8 cellular contexts compared by ENCODE assay signal in genomic region chr5:109409844-109410388, GRCh38. TPM values are rescaled to one million over a fixed set of nuclear protein-coding genes. Genes with fewer than 3 reads are reported as not detected.
A peak's percentile ranks its signal among the peaks of the same experiment; 100 is the strongest.
DNase-seq lines count a peak whose midpoint lies in the region; ATAC-seq and TF ChIP-seq lines count a peak whose summit lies in the region.

PJA2 (minus strand) TSS chr5:109409974; CDS start chr5:109383433, 26,541 bp downstream.

- intact Hi-C loops in activated CD4-positive, alpha-beta T cell treated with anti-CD3 and anti-CD28 coated beads, Interleukin-2, amount 10 ng/mL, durations not matched to agents 24 days and 14 days (cut with micrococcal nuclease): loop anchor here (1.0 to 5.0 kb wide), 7 partner anchors 47 to 1342 kb away; partner anchors contain the start of genes FBXL17, MAN2A1 and SLC25A46
- intact Hi-C loops in colonic mucosa (cut with DNase I): no loop called here

- H3K4me3 ChIP-seq in BE2C (ENCODE audit: low read depth, low read length): peak within 1 kb of the TSS; percentile 91
- peak within 1 kb of the TSS; percentile 57 for H3K4me3 ChIP-seq in colonic mucosa

- DNase-seq in BE2C (peak; percentile 99), NCI-H526 treated with DMSO at 0.1 percent for 48 hours (lab: John Stamatoyannopoulos, UW) (peak; percentile 93), colonic mucosa (peak; percentile 98), kidney tubule cell (ENCODE audit: low spot score) (peak; percentile 100)
- DNase-seq in activated CD4-positive, alpha-beta T cell treated with anti-CD3 and anti-CD28 coated beads, Interleukin-2, amount 10 ng/mL, durations not matched to agents 24 days and 14 days: peak; percentile 99
- peak; percentile 84 to 95 (median 92) for DNase-seq in stimulated activated CD4-positive, alpha-beta T cell treated with anti-CD3 and anti-CD28 coated beads, Interleukin-1b, Interleukin-23, amount 100 ng/mL, for 24 hours (ENCODE audit: low read depth in 4 of 4, low spot score in 1 of 4)

- peak within 1 kb of the TSS; percentile 96 to 99 for H3K9ac ChIP-seq in colonic mucosa (ENCODE audit: low read depth in 2 of 2, low read length in 2 of 2)

- H3K4me1 Mint-ChIP-seq in activated CD4-positive, alpha-beta T cell treated with anti-CD3 and anti-CD28 coated beads, Interleukin-2, amount 10 ng/mL, durations not matched to agents 24 days and 14 days: peaks cover 42% of the 10 kb centered on the region

- ATAC-seq in GM19324 (IDR thresholded peaks at IDR 0.05; ENCODE audit: low FRiP score, unreplicated experiment) (peak; percentile 88), HG03469 (IDR thresholded peaks at IDR 0.05; ENCODE audit: unreplicated experiment) (peak; percentile 82)

- peaks cover 18% of the 10 kb centered on the region for H3K36me3 Mint-ChIP-seq in activated CD4-positive, alpha-beta T cell treated with anti-CD3 and anti-CD28 coated beads, Interleukin-2, amount 10 ng/mL, durations not matched to agents 24 days and 14 days (ENCODE audit: low read depth)

- H3K9me3 Mint-ChIP-seq in activated CD4-positive, alpha-beta T cell treated with anti-CD3 and anti-CD28 coated beads, Interleukin-2, amount 10 ng/mL, durations not matched to agents 24 days and 14 days: peaks cover 9% of the 10 kb centered on the region

- H3K27me3 ChIP-seq in BE2C: no peaks in the 10 kb centered on the region
- no peaks in the 10 kb centered on the region for H3K27me3 ChIP-seq in colonic mucosa

- H3K27ac Mint-ChIP-seq in activated CD4-positive, alpha-beta T cell treated with anti-CD3 and anti-CD28 coated beads, Interleukin-2, amount 10 ng/mL, durations not matched to agents 24 days and 14 days: peak within 1 kb of the TSS; percentile 100

- H3K36me3 ChIP-seq in BE2C (no peaks in the 10 kb centered on the region), colonic mucosa (no peaks in the 10 kb centered on the region)

- H3K4me3 Mint-ChIP-seq in activated CD4-positive, alpha-beta T cell treated with anti-CD3 and anti-CD28 coated beads, Interleukin-2, amount 10 ng/mL, durations not matched to agents 24 days and 14 days: peak within 1 kb of the TSS; percentile 99

- H3K9me3 ChIP-seq in BE2C: no peaks in the 10 kb centered on the region
- H3K9me3 ChIP-seq in colonic mucosa: no peaks in the 10 kb centered on the region

- no peaks in the 10 kb centered on the region for H3K27me3 Mint-ChIP-seq in activated CD4-positive, alpha-beta T cell treated with anti-CD3 and anti-CD28 coated beads, Interleukin-2, amount 10 ng/mL, durations not matched to agents 24 days and 14 days

- TF ChIP-seq CTCF in BE2C (IDR thresholded peaks at IDR 0.05; ENCODE audit: low read depth, low read length): peak; percentile 27; the same call in 1 of the 2 replicates
- TF ChIP-seq CTCF in colonic mucosa (IDR thresholded peaks at IDR 0.05): peak; percentile 31

- H3K4me1 ChIP-seq in BE2C (no peaks in the 10 kb centered on the region; the same call in none of the 2 replicates), colonic mucosa (no peaks in the 10 kb centered on the region)

- H3K27ac ChIP-seq in colonic mucosa: peak within 1 kb of the TSS; percentile 93

RNA-seq across cellular contexts. Expression of gene PJA2, which starts in this region (rescaled TPM):
- 30.0 TPM for polyA plus RNA-seq in BE2C (2012; ENCODE audit: insufficient read depth, insufficient read length, low read depth)
- total RNA-seq in activated CD4-positive, alpha-beta T cell treated with anti-CD3 and anti-CD28 coated beads, Interleukin-2, amount 10 ng/mL, durations not matched to agents 24 days and 14 days: 39.4 and 40.6 TPM in 2 replicates
- 100 to 1,000 TPM in 1 of 2 donors, 10 to 100 TPM in 1; 55.9 to 102 TPM for total RNA-seq in colonic mucosa

Comparison
In these comparisons a context has a peak if more than half of its experiments do, and no peak if none do; other contexts are left out.
1. Peak in every context shown above with its lines: DNase-seq, ATAC-seq, H3K4me3 ChIP-seq and H3K27ac ChIP-seq.